Comparison of ENCODE assay signal across 13 cellular contexts in the genomic region with DNA sequence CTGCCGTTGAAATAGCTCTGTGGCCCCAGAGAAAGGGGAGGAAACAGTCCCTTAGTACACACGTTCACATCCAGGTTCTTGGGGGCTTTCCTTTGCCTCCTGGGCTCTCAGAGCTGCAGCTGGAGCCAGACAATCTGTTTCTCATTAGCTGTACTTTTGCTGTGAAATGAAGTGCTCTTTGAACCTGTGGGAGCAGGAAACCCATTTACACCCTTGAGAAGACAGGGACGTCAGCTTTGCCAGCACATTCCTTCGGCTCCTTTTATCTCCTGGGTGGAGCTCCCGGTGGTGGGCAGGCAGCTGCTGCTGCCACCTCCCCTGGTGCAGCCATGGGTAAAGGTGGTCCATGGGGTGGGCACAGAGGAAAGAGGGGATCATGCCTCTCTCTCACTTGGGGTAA.
DNase-seq lines count a peak whose midpoint lies in the region; ATAC-seq and TF ChIP-seq lines count a peak whose summit lies in the region.
"Had no signal": no experiment of that assay in that cellular context is flagged by ENCODE, and none has a peak within 500 bp of the region (broad histone marks: within the 10 kb centered on the region; RNA-seq: fewer than 3 reads in every experiment).

No MANE protein-coding gene starts in this region.

- no peak for TF ChIP-seq CTCF in left lung (IDR thresholded peaks at IDR 0.05)
- no peak for TF ChIP-seq CTCF in tibial artery (IDR thresholded peaks at IDR 0.05)
- no peak for TF ChIP-seq CTCF in glutamatergic neuron (IDR thresholded peaks at IDR 0.05; ENCODE audit: partially characterized antibody, unreplicated experiment)
- no peak for TF ChIP-seq CTCF in suprapubic skin (IDR thresholded peaks at IDR 0.05)

- H3K36me3 ChIP-seq in left lung = no peaks in the 10 kb centered on the region
- H3K36me3 ChIP-seq in tibial artery = no peaks in the 10 kb centered on the region
- no peaks in the 10 kb centered on the region for H3K36me3 ChIP-seq in suprapubic skin
- H3K36me3 ChIP-seq: MG63, neutrophil had no signal

- H3K27me3 ChIP-seq in left lung (no peaks in the 10 kb centered on the region), tibial artery (no peaks in the 10 kb centered on the region), suprapubic skin (no peaks in the 10 kb centered on the region)
- H3K27me3 ChIP-seq: MG63, neutrophil had no signal

- DNase-seq in left ventricle myocardium superior (no peak), left cardiac atrium (no peak), brain pericyte (ENCODE audit: low read depth, low spot score) (peak; percentile 78), left lung (no peak), tibial artery (no peak), glutamatergic neuron (no peak), suprapubic skin (ENCODE audit: low spot score in 2 of 2) (no peak), ecto neural progenitor cell (ENCODE audit: low spot score) (no peak)
- DNase-seq: caudate nucleus, MG63, NCI-H2171 treated with DMSO at 0.1 percent for 48 hours, SHP77 treated with DMSO at 0.1 percent for 48 hours had no signal

- H3K4me1 Mint-ChIP-seq in glutamatergic neuron (ENCODE audit: low read depth, unreplicated experiment) = no peaks in the 10 kb centered on the region

- no peak overlapping the region for H3K4me3 Mint-ChIP-seq in glutamatergic neuron (ENCODE audit: unreplicated experiment)

- no peaks in the 10 kb centered on the region for H3K9me3 ChIP-seq in left lung
- H3K9me3 ChIP-seq in tibial artery = no peaks in the 10 kb centered on the region
- no peaks in the 10 kb centered on the region for H3K9me3 ChIP-seq in suprapubic skin
- H3K9me3 ChIP-seq: MG63, neutrophil had no signal

- 4% methylated on average over 5 of the region's 5 CpGs for WGBS in suprapubic skin

- peak; percentile 42 for ATAC-seq in left ventricle myocardium superior
- no peak for ATAC-seq in left cardiac atrium
- peak; percentile 12 for ATAC-seq in left lung

- no peak for TF ChIP-seq POLR2A in suprapubic skin (IDR thresholded peaks at IDR 0.05)

- H3K27ac Mint-ChIP-seq in glutamatergic neuron (ENCODE audit: unreplicated experiment) = no peak overlapping the region

- intact Hi-C loops in left ventricle myocardium superior (cut with micrococcal nuclease) (no loop called here), left cardiac atrium (cut with DNase I) (loop anchor here in 1 of 2 donors (10.0 kb wide), 1 partner anchor 54 kb away; no protein-coding TSS in a partner anchor), left lung (cut with DNase I) (no loop called here), tibial artery (cut with DNase I; ENCODE audit: low total_unique reads) (no loop called here)

- H3K9me3 Mint-ChIP-seq in glutamatergic neuron (ENCODE audit: unreplicated experiment) = peaks cover 3% of the 10 kb centered on the region

- H3K4me1 ChIP-seq in left lung (peaks cover 20 to 30% of the 10 kb centered on the region in 2 donors), tibial artery (peaks cover 0 to 26% (median 15%) of the 10 kb centered on the region in 4 donors), suprapubic skin (peaks cover 60% of the 10 kb centered on the region)

- no peak overlapping the region for H3K27ac ChIP-seq in left lung
- no peak overlapping the region for H3K27ac ChIP-seq in tibial artery
- no peak overlapping the region for H3K27ac ChIP-seq in suprapubic skin
- H3K27ac ChIP-seq: neutrophil had no signal

- peaks cover 7% of the 10 kb centered on the region for H3K27me3 Mint-ChIP-seq in glutamatergic neuron (ENCODE audit: unreplicated experiment)

- H3K36me3 Mint-ChIP-seq in glutamatergic neuron (ENCODE audit: unreplicated experiment) = peaks cover 16% of the 10 kb centered on the region

- TF ChIP-seq EP300 in suprapubic skin (IDR thresholded peaks at IDR 0.05) = no peak

- H3K4me3 ChIP-seq in left lung (no peak overlapping the region), tibial artery (no peak overlapping the region), suprapubic skin (no peak overlapping the region)
- H3K4me3 ChIP-seq: MG63 had no signal

Comparison
In these comparisons a context has a peak if more than half of its experiments do, and no peak if none do; other contexts are left out.
1. ATAC-seq: peak in left ventricle myocardium superior (single experiment) and left lung (single experiment); none in left cardiac atrium (0 of 2).